In genomic region chr16:81755915-81756644, GRCh38 we compare ENCODE assay signal across 15 cellular contexts. TPM values are rescaled to one million over a fixed set of nuclear protein-coding genes. Genes with fewer than 3 reads are reported as not detected.
DNase-seq lines count a peak whose midpoint lies in the region; ATAC-seq and TF ChIP-seq lines count a peak whose summit lies in the region.
"Had no signal": no experiment of that assay in that cellular context is flagged by ENCODE, and none has a peak within 500 bp of the region (broad histone marks: within the 10 kb centered on the region; RNA-seq: fewer than 3 reads in every experiment).

No MANE protein-coding gene starts in this region.

- H3K27ac ChIP-seq in heart left ventricle, result peak overlapping the region in 3 of 12 donors; percentile 32 to 43 (median 42)
- no peak overlapping the region for H3K27ac ChIP-seq in trophoblast cell (ENCODE audit: low read depth, low read length)

- H2BK5ac ChIP-seq in trophoblast cell (ENCODE audit: low read depth, low read length, poor library complexity), result no peak overlapping the region

- H3K4ac ChIP-seq in trophoblast cell (ENCODE audit: low read depth, low read length), result no peak overlapping the region

- H3K18ac ChIP-seq in trophoblast cell (ENCODE audit: low read length), result no peak overlapping the region

- H3K23ac ChIP-seq in trophoblast cell (ENCODE audit: low read length), result no peak overlapping the region

- H4K8ac ChIP-seq in trophoblast cell (ENCODE audit: low read depth, low read length), result no peak overlapping the region

- H3K14ac ChIP-seq in trophoblast cell (ENCODE audit: low read length), result no peak overlapping the region

- no peak overlapping the region for H2BK120ac ChIP-seq in trophoblast cell (ENCODE audit: insufficient read depth, low read length, poor library complexity)

- no peak overlapping the region for H3K9ac ChIP-seq in trophoblast cell (ENCODE audit: low read length)

- ATAC-seq in heart left ventricle, result peak in 3 of 4 donors; percentile 45 to 60 (median 48)
- ATAC-seq in omental fat pad (ENCODE audit: low FRiP score), result no peak
- ATAC-seq: CD8-positive, alpha-beta T cell had no signal

- H4K12ac ChIP-seq in trophoblast cell (ENCODE audit: low read depth, low read length), result no peak overlapping the region

- H3K9me3 ChIP-seq in heart left ventricle, result no peaks in the 10 kb centered on the region
- H3K9me3 ChIP-seq in trophoblast cell (ENCODE audit: insufficient read depth, low read depth, low read length), result peaks cover 2% of the 10 kb centered on the region

- H3K79me2 ChIP-seq in trophoblast cell (ENCODE audit: control insufficient read depth, insufficient read depth, low read length, poor library complexity), result no peaks in the 10 kb centered on the region

- peak overlapping the region; percentile 39 for H2AK5ac ChIP-seq in trophoblast cell (ENCODE audit: low read length)

- H3K36me3 ChIP-seq in heart left ventricle (no peaks in the 10 kb centered on the region), trophoblast cell (ENCODE audit: control insufficient read depth in 1 of 2, insufficient read depth in 2 of 2, low read length in 2 of 2) (no peaks in the 10 kb centered on the region)

- H3K79me1 ChIP-seq in trophoblast cell (ENCODE audit: low read length), result peaks cover 2% of the 10 kb centered on the region

- no peak overlapping the region for H3K4me2 ChIP-seq in trophoblast cell (ENCODE audit: low read length)

- no peak overlapping the region for H2BK12ac ChIP-seq in trophoblast cell (ENCODE audit: low read length)

- DNase-seq in GF-D8 (lab: John Stamatoyannopoulos, UW), result peak; percentile 92
- peak; percentile 54 for DNase-seq in SKM-1 treated with dmso at 0.1 percent for 144 hours (lab: John Stamatoyannopoulos, UW; ENCODE audit: unreplicated experiment)
- peak in 4 of 5 donors; percentile 29 to 58 (median 52) for DNase-seq in heart left ventricle
- no peak for DNase-seq in trophoblast cell
- no peak for DNase-seq in omental fat pad (ENCODE audit: low spot score)
- DNase-seq in AG20443 (ENCODE audit: low spot score), result no peak
- DNase-seq in inferior parietal cortex (ENCODE audit: extremely low spot score), result no peak
- no peak for DNase-seq in AG08395 (ENCODE audit: low spot score)
- DNase-seq: activated CD4-positive, alpha-beta T cell treated with anti-CD3 and anti-CD28 coated beads for 48 hours; activated effector memory CD4-positive, alpha-beta T cell treated with Interleukin-2 at 50 U/mL for 16 hours; CD8-positive, alpha-beta T cell; cerebellar nuclear complex; H7; NCI-H446 treated with DMSO at 0.1 percent for 48 hours; SIG-M5 had no signal

- peak in 2 of 12 donors; percentile 15 to 25 for TF ChIP-seq CTCF in heart left ventricle (IDR thresholded peaks at IDR 0.05)
- TF ChIP-seq CTCF in omental fat pad (IDR thresholded peaks at IDR 0.05), result no peak

- intact Hi-C loops in heart left ventricle (cut with DNase I), result loop anchor here in 1 of 10 donors (10.0 kb wide), 1 partner anchor 119 kb away; no protein-coding TSS in a partner anchor

- 50 to 62% (median 52%) methylated on average over 13 of the region's 13 CpGs for WGBS in heart left ventricle, 4 donors
- WGBS in trophoblast cell (ENCODE audit: extremely low coverage, insufficient coverage, insufficient read length), result no CpG with 5 or more reads among the region's 13 CpGs

- no peak overlapping the region for H2AFZ ChIP-seq in trophoblast cell (ENCODE audit: insufficient read depth, low read length, poor library complexity)

- no peak overlapping the region for H4K91ac ChIP-seq in trophoblast cell (ENCODE audit: low read depth, low read length)

- no peak overlapping the region for H3K4me3 ChIP-seq in heart left ventricle
- H3K4me3 ChIP-seq in trophoblast cell (ENCODE audit: low read depth, low read length), result no peak overlapping the region

- peaks cover 0 to 49% (median 9%) of the 10 kb centered on the region in 12 donors for H3K4me1 ChIP-seq in heart left ventricle
- peaks cover 4 to 7% of the 10 kb centered on the region in 2 experiments for H3K4me1 ChIP-seq in trophoblast cell (ENCODE audit: control insufficient read depth in 1 of 2, insufficient read depth in 2 of 2, low read length in 2 of 2)

- no peak for TF ChIP-seq POLR2A in heart left ventricle (IDR thresholded peaks at IDR 0.05)

- H3K27me3 ChIP-seq in heart left ventricle (no peaks in the 10 kb centered on the region), trophoblast cell (ENCODE audit: insufficient read depth, low read length) (no peaks in the 10 kb centered on the region)

RNA-seq across cellular contexts. Expression of gene PLCG2, which starts 23.0 kb away (rescaled TPM):
- total RNA-seq in heart left ventricle (10 to 100 TPM in 2 of 9 donors, 1 to 10 TPM in 7; 3.7 to 35.4 (median 6.0) TPM), omental fat pad (10 to 100 TPM in 3 of 4 donors, 1 to 10 TPM in 1; 8.3 to 59.6 (median 19.9) TPM)
- 1 to 10 TPM; 2.0 to 2.5 TPM for polyA plus RNA-seq in heart left ventricle
- polyA plus RNA-seq in trophoblast cell (2013), result 0.68 and 0.85 TPM in 2 replicates

Comparison
In these comparisons a context has a peak if more than half of its experiments do, and no peak if none do; other contexts are left out.
1. DNase-seq: peak in GF-D8 (single experiment), SKM-1 treated with dmso at 0.1 percent for 144 hours (single experiment) and heart left ventricle (4 of 5); none in trophoblast cell (0 of 2), omental fat pad (single experiment), AG20443 (single experiment), inferior parietal cortex (single experiment) and AG08395 (single experiment).